ENCODE assay signal across 7 cellular contexts in the genomic region with DNA sequence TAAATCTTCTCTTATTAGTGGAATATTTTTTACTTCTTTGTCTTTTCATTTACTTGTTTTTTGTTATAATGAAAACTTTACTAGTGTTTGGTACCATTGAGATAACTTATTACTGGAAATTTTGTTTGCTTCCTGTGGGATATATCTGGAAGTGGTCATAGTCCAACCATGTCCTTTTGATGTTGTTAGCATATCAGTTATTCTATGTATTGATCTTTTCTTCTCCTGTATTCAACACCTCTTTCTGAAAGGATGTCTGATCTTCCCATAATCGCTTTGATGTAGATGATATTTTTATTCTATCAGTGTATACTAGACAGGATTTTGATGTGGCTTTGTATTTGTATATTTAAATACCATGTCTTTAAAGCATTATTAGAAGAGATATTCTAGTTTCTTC.
"Had no signal": no experiment of that assay in that cellular context is flagged by ENCODE, and none has a peak within 500 bp of the region (broad histone marks: within the 10 kb centered on the region; RNA-seq: fewer than 3 reads in every experiment).

No MANE protein-coding gene starts in this region.

- DNase-seq: GDM1, GF-D8 had no signal

- FAIRE-seq: GM12878, GM12891, GM12892, GM18507, GM19239 had no signal

- H3K4me3 ChIP-seq: GM12878 had no signal

- ATAC-seq: GM12878 had no signal
